Comparison of ENCODE assay signal across 1 cellular context in the genomic region with DNA sequence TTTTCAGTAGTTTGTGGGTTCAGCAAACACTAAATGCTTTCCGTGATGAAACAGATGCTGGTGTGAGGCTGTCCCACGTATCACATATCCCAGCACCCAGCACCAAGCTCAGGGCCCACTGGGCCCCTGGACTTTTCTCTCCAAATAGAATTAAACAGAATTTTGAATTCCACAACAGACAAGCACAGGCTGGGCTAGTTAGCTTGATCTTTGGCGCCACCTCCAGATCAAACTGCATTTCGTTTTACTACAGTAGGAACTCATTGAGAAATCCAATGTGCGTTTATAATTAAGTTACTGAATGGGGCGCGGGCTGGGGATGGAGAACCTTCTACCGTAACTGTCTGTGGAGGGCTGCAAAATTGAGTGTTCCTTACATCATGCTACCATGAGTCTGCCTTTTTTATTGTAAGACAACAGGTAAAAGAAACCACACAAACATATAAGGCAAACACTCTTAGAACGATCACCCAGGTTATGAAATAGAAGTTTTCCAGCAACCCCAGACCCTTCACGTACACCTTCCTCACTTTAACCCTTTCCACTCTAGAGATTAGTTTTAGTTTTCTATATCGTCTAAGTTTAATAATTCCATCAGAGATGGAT.
A peak's percentile ranks its signal among the peaks of the same experiment; 100 is the strongest.
TF ChIP-seq lines count a peak whose summit lies in the region.

No MANE protein-coding gene starts in this region.

TF ChIP-seq in HepG2, 621 proteins besides CTCF, POLR2A, EP300 and RAD21 (continued from another document):
- TF ChIP-seq, protein P1, sequence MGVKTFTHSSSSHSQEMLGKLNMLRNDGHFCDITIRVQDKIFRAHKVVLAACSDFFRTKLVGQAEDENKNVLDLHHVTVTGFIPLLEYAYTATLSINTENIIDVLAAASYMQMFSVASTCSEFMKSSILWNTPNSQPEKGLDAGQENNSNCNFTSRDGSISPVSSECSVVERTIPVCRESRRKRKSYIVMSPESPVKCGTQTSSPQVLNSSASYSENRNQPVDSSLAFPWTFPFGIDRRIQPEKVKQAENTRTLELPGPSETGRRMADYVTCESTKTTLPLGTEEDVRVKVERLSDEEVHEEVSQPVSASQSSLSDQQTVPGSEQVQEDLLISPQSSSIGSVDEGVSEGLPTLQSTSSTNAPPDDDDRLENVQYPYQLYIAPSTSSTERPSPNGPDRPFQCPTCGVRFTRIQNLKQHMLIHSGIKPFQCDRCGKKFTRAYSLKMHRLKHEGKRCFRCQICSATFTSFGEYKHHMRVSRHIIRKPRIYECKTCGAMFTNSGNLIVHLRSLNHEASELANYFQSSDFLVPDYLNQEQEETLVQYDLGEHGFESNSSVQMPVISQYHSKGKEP (CRISPR knock-in tag; IDR thresholded peaks at IDR 0.05), result 0 out of 2 replicates have a peak, but pooled peaks have one; percentile 17
- TF ChIP-seq MIXL1 (CRISPR knock-in tag; IDR thresholded peaks at IDR 0.05), result peak; percentile 55; the same call in 1 of the 2 replicates
- TF ChIP-seq TEAD3 (CRISPR knock-in tag; optimal IDR thresholded peaks at IDR 0.05; ENCODE audit: borderline replicate concordance), result peak; percentile 48
- 0 out of 2 replicates have a peak, but pooled peaks have one; percentile 56 for TF ChIP-seq ZBED4 (CRISPR knock-in tag; IDR thresholded peaks at IDR 0.05; ENCODE audit: borderline replicate concordance)
- TF ChIP-seq FOXM1 (CRISPR knock-in tag; IDR thresholded peaks at IDR 0.05), result no peak
- TF ChIP-seq STAG1 (CRISPR knock-in tag; IDR thresholded peaks at IDR 0.05), result peak; percentile 97
- TF ChIP-seq ERF (CRISPR knock-in tag; IDR thresholded peaks at IDR 0.05), result 0 out of 2 replicates have a peak, but pooled peaks have one; percentile 26
- TF ChIP-seq, protein P2, sequence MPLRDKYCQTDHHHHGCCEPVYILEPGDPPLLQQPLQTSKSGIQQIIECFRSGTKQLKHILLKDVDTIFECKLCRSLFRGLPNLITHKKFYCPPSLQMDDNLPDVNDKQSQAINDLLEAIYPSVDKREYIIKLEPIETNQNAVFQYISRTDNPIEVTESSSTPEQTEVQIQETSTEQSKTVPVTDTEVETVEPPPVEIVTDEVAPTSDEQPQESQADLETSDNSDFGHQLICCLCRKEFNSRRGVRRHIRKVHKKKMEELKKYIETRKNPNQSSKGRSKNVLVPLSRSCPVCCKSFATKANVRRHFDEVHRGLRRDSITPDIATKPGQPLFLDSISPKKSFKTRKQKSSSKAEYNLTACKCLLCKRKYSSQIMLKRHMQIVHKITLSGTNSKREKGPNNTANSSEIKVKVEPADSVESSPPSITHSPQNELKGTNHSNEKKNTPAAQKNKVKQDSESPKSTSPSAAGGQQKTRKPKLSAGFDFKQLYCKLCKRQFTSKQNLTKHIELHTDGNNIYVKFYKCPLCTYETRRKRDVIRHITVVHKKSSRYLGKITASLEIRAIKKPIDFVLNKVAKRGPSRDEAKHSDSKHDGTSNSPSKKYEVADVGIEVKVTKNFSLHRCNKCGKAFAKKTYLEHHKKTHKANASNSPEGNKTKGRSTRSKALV (CRISPR knock-in tag; IDR thresholded peaks at IDR 0.05), result no peak
- TF ChIP-seq CENPT (CRISPR knock-in tag; IDR thresholded peaks at IDR 0.05; ENCODE audit: low read depth), result no peak
- 0 out of 2 replicates have a peak, but pooled peaks have one; percentile 22 for TF ChIP-seq MXD4 (CRISPR knock-in tag; IDR thresholded peaks at IDR 0.05)
- TF ChIP-seq GFI1 (CRISPR knock-in tag; IDR thresholded peaks at IDR 0.05; ENCODE audit: borderline replicate concordance), result no peak
- no peak for TF ChIP-seq ZNF17 (CRISPR knock-in tag; IDR thresholded peaks at IDR 0.05)
- no peak for TF ChIP-seq KLF11 (CRISPR knock-in tag; IDR thresholded peaks at IDR 0.05)
- TF ChIP-seq NBN (conservative IDR thresholded peaks at IDR 0.05), result no peak
- no peak for TF ChIP-seq ZFP41 (CRISPR knock-in tag; IDR thresholded peaks at IDR 0.05; ENCODE audit: borderline replicate concordance)
- no peak for TF ChIP-seq BORCS8-MEF2B (CRISPR knock-in tag; IDR thresholded peaks at IDR 0.05)
- no peak for TF ChIP-seq ZNF740 (CRISPR knock-in tag; IDR thresholded peaks at IDR 0.05)
- TF ChIP-seq ARID3A (IDR thresholded peaks at IDR 0.05; ENCODE audit: low read depth, low read length), result peak; percentile 78
- no peak for TF ChIP-seq EEA1 (CRISPR knock-in tag; IDR thresholded peaks at IDR 0.05; ENCODE audit: borderline replicate concordance)
- TF ChIP-seq ZNF572 (CRISPR knock-in tag; IDR thresholded peaks at IDR 0.05), result no peak
- peak; percentile 13; the same call in 1 of the 2 replicates for TF ChIP-seq MAZ (IDR thresholded peaks at IDR 0.05; ENCODE audit: borderline replicate concordance, low read depth, low read length)
- TF ChIP-seq MAZ (CRISPR knock-in tag; IDR thresholded peaks at IDR 0.05; ENCODE audit: low read depth), result no peak
